Comparison of ENCODE assay signal across 2 cellular contexts in the genomic region with DNA sequence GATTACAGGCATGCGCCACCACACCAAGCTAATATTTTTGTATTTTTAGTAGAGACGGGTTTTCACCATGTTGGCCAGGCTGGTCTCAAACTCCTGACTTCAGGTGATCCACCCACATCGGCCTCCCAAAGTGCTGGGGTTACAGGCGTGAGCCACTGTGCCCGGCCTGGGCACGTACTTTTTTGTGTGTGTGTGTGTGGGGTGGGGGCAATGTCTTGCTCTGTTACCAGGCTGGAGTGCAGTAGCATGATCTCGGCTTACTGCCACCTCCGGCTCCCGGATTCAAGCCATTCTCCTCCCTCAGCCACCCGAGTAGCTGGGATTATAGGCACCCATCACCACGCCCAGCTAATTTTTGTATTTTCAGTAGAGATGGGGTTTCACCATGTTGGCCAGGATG. TPM values are rescaled to one million over a fixed set of nuclear protein-coding genes. Genes with fewer than 3 reads are reported as not detected.
"Had no signal": no experiment of that assay in that cellular context is flagged by ENCODE, and none has a peak within 500 bp of the region (broad histone marks: within the 10 kb centered on the region; RNA-seq: fewer than 3 reads in every experiment).

No MANE protein-coding gene starts in this region.

RNA-seq across cellular contexts. Expression of a gene that starts 36.6 kb away (rescaled TPM):
- total RNA-seq: SJSA1 had no signal
- polyA plus RNA-seq: K562 had no signal
